12 cellular contexts compared by ENCODE assay signal in the genomic region with DNA sequence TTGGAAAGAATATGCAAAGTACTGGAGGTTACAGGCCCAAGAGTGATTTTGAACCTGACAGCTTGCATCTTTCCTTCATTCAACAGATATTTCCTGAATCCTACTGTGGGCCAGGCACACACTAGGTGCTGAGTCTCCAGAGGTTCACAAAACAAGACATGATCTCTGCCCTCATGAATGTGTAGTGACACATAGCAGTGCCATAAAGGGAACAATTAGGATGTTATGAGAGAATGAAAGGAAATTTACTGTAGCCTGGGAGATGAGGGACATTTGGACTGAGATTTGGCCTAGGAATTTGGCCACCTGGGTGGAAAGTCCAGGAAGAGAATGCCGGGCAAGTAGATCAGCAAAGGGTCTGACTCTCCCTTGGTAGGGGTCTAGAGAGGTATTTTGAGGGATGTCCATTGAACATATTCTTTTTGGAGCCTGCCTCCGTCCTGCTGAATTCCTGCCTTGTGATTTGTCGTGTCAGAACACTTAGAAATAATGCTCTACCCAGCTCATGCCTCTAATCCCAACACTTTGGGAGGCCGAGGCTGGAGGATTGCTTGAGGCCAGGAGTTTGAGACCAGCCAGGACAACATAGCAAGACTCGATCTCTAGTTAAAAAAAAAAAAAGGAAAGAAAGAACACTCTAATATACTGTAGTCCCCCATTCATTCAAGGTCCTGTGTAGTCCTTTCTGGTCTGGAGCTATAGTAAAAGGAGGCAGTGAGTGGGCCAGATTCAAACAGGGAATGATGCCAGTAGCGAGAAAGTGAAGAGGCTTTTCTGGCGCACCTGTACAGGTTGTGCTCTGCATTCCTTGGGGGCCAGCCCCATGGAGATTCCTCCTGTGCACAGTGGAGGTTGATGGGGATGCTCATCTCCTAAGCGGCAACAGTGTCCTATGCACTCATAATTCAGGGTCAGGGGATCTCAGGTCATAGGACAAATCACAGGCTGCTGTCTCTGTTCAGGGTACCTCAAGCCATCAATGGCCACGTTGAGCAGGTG.
DNase-seq lines count a peak whose midpoint lies in the region; ATAC-seq and TF ChIP-seq lines count a peak whose summit lies in the region.
"Had no signal": no experiment of that assay in that cellular context is flagged by ENCODE, and none has a peak within 500 bp of the region (broad histone marks: within the 10 kb centered on the region; RNA-seq: fewer than 3 reads in every experiment).

No MANE protein-coding gene starts in this region.

- H3K9me3 ChIP-seq in right atrium auricular region: no peaks in the 10 kb centered on the region
- no peaks in the 10 kb centered on the region for H3K9me3 ChIP-seq in right cardiac atrium (ENCODE audit: control insufficient read depth, low read length)
- H3K9me3 ChIP-seq in aorta (ENCODE audit: control insufficient read depth, low read length): no peaks in the 10 kb centered on the region

- ATAC-seq in Right ventricle myocardium inferior (no peak), right cardiac atrium (no peak), aorta (ENCODE audit: low FRiP score) (peak; percentile 4), HG02678 (IDR thresholded peaks at IDR 0.05; ENCODE audit: unreplicated experiment) (no peak)

- WGBS in right cardiac atrium: 87% methylated on average over 9 of the region's 9 CpGs
- 54 to 68% methylated on average over 9 of the region's 9 CpGs for WGBS in aorta, 2 donors

- in situ Hi-C loops in ACHN (cut with HindIII; ENCODE audit: low pct_ligation_motif_present, low pct_unique_long_range_greater_than_20kb, low sequenced_read_pairs): no loop called here

- no peak for DNase-seq in right atrium auricular region (ENCODE audit: low spot score)
- DNase-seq in Right ventricle myocardium inferior (ENCODE audit: missing footprints): no peak
- DNase-seq in right cardiac atrium: no peak
- DNase-seq in aorta: no peak
- no peak for DNase-seq in ACHN
- no peak for DNase-seq in NCI-H2081 treated with DMSO at 0.1 percent for 48 hours (lab: John Stamatoyannopoulos, UW)
- DNase-seq: activated naive CD8-positive, alpha-beta T cell treated with anti-CD3 and anti-CD28 coated beads for 36 hours; naive B cell had no signal

- no peak overlapping the region for H3K4me3 ChIP-seq in right atrium auricular region
- no peak overlapping the region for H3K4me3 ChIP-seq in right cardiac atrium (ENCODE audit: low read length)
- no peak overlapping the region for H3K4me3 ChIP-seq in rectal smooth muscle tissue (ENCODE audit: low read length)
- no peak overlapping the region for H3K4me3 ChIP-seq in aorta (ENCODE audit: low read length in 2 of 2)
- H3K4me3 ChIP-seq: SK-N-MC had no signal

- no peak overlapping the region for H3K9ac ChIP-seq in rectal smooth muscle tissue (ENCODE audit: low read length)
- H3K9ac ChIP-seq: KMS-11 had no signal

- peaks cover 0 to 40% of the 10 kb centered on the region in 2 donors for H3K4me1 ChIP-seq in right atrium auricular region
- peaks cover 12% of the 10 kb centered on the region for H3K4me1 ChIP-seq in right cardiac atrium (ENCODE audit: control insufficient read depth, insufficient read depth, low read length)
- peaks cover 8% of the 10 kb centered on the region for H3K4me1 ChIP-seq in rectal smooth muscle tissue (ENCODE audit: control insufficient read depth, insufficient read depth, low read length)
- H3K4me1 ChIP-seq in aorta (ENCODE audit: control insufficient read depth in 1 of 2, insufficient read depth in 2 of 2, low read length in 2 of 2): peaks cover 4 to 10% of the 10 kb centered on the region in 2 donors

- H3K36me3 ChIP-seq in right atrium auricular region (no peaks in the 10 kb centered on the region), rectal smooth muscle tissue (ENCODE audit: control insufficient read depth, insufficient read depth, low read length) (no peaks in the 10 kb centered on the region), aorta (ENCODE audit: control insufficient read depth in 1 of 2, insufficient read depth in 2 of 2, low read length in 1 of 2) (no peaks in the 10 kb centered on the region)

- H3K27ac ChIP-seq in right atrium auricular region (peak overlapping the region; percentile 86 to 88), right cardiac atrium (ENCODE audit: low read length) (peak overlapping the region; percentile 80), rectal smooth muscle tissue (ENCODE audit: low read depth, low read length) (peak overlapping the region; percentile 55), aorta (ENCODE audit: low read depth in 1 of 2, low read length in 2 of 2) (peak overlapping the region; percentile 90 to 96)
- H3K27ac ChIP-seq: KMS-11, SK-N-MC had no signal

- TF ChIP-seq CTCF in right atrium auricular region (IDR thresholded peaks at IDR 0.05): no peak

- intact Hi-C loops in Right ventricle myocardium inferior (cut with DNase I): loop anchor here (1.0 to 2.0 kb wide), 2 partner anchors 22 to 64 kb away; no protein-coding TSS in a partner anchor
- intact Hi-C loops in right cardiac atrium (cut with DNase I): loop anchor here in 1 of 4 donors (10.0 kb wide), 1 partner anchor 66 kb away; no protein-coding TSS in a partner anchor
- intact Hi-C loops in aorta (cut with DNase I): loop anchor here (2.0 to 5.0 kb wide), 3 partner anchors 62 to 64 kb away; no protein-coding TSS in a partner anchor

- H3K27me3 ChIP-seq in right atrium auricular region (no peaks in the 10 kb centered on the region), right cardiac atrium (ENCODE audit: control insufficient read depth, insufficient read depth) (no peaks in the 10 kb centered on the region), rectal smooth muscle tissue (ENCODE audit: control insufficient read depth, insufficient read depth, low read length) (no peaks in the 10 kb centered on the region), aorta (ENCODE audit: control insufficient read depth in 1 of 2, insufficient read depth in 2 of 2, low read length in 1 of 2) (no peaks in the 10 kb centered on the region)
